ENCODE assay signal across 22 cellular contexts in genomic region chr19:19567391-19567790, GRCh38. TPM values are rescaled to one million over a fixed set of nuclear protein-coding genes. Genes with fewer than 3 reads are reported as not detected.
DNase-seq lines count a peak whose midpoint lies in the region; ATAC-seq and TF ChIP-seq lines count a peak whose summit lies in the region.
"Had no signal": no experiment of that assay in that cellular context is flagged by ENCODE, and none has a peak within 500 bp of the region (broad histone marks: within the 10 kb centered on the region; RNA-seq: fewer than 3 reads in every experiment).

No MANE protein-coding gene starts in this region.

- POLR2A ChIA-PET in CD4-positive, alpha-beta memory T cell (lab: Charles Lee; ENCODE audit: partially characterized antibody) = no interaction called here
- POLR2A ChIA-PET in activated CD8-positive, alpha-beta T cell treated with anti-CD3 and anti-CD28 coated beads for 36 hours (lab: Charles Lee) = interaction anchor here (1.1 kb wide), 1 partner anchor 18 kb away, joined by 3 read pairs; no protein-coding TSS in a partner anchor

- ATAC-seq in activated CD8-positive, alpha-beta T cell treated with anti-CD3 and anti-CD28 coated beads for 36 hours = no peak
- ATAC-seq: HCT116, Panc1 had no signal

- peak overlapping the region; percentile 66 for H3K27ac Mint-ChIP-seq in activated T-cell treated with anti-CD3 and anti-CD28 coated beads, Interleukin-2, amount 50 U/mL, for 24 hours
- peak overlapping the region in 6 of 7 donors; percentile 52 to 68 (median 65) for H3K27ac Mint-ChIP-seq in CD4-positive, alpha-beta memory T cell
- H3K27ac Mint-ChIP-seq in activated CD8-positive, alpha-beta T cell treated with anti-CD3 and anti-CD28 coated beads for 36 hours = peak overlapping the region; percentile 2
- peak overlapping the region; percentile 74 for H3K27ac Mint-ChIP-seq in neural progenitor cell
- H3K27ac Mint-ChIP-seq: B cell, CD14-positive monocyte had no signal

- H4K20me1 ChIP-seq in neural progenitor cell (ENCODE audit: low read depth) = no peaks in the 10 kb centered on the region

- H3F3A ChIP-seq in neural progenitor cell (ENCODE audit: low read depth) = no peaks in the 10 kb centered on the region

- H3K36me3 ChIP-seq in CD4-positive, alpha-beta memory T cell (ENCODE audit: insufficient read depth, low read length) = peaks cover 18% of the 10 kb centered on the region
- H3K36me3 ChIP-seq in neural progenitor cell = no peaks in the 10 kb centered on the region
- H3K36me3 ChIP-seq: SJSA1 had no signal

- no peak overlapping the region for H3K27ac ChIP-seq in CD4-positive, alpha-beta memory T cell (ENCODE audit: low read depth, low read length)
- H3K27ac ChIP-seq in neural progenitor cell = no peak overlapping the region
- H3K27ac ChIP-seq: SJSA1 had no signal

- no peak overlapping the region for H3K9ac ChIP-seq in neural progenitor cell

- no peaks in the 10 kb centered on the region for H3K4me1 ChIP-seq in CD4-positive, alpha-beta memory T cell (ENCODE audit: insufficient read depth, low read length)
- no peaks in the 10 kb centered on the region for H3K4me1 ChIP-seq in neural progenitor cell
- H3K4me1 ChIP-seq: SJSA1 had no signal

- intact Hi-C loops in CD4-positive, alpha-beta memory T cell (cut with micrococcal nuclease) = no loop called here
- intact Hi-C loops in activated CD8-positive, alpha-beta T cell treated with anti-CD3 and anti-CD28 coated beads for 36 hours (cut with micrococcal nuclease) = no loop called here

- no peak for DNase-seq in activated T-cell treated with anti-CD3 and anti-CD28 coated beads, Interleukin-2, amount 50 U/mL, for 24 hours
- no peak for DNase-seq in activated T-cell treated with anti-CD3 and anti-CD28 coated beads, Interleukin-2, amount 50 U/mL, for 48 hours
- no peak for DNase-seq in CD4-positive, alpha-beta memory T cell
- no peak for DNase-seq in activated CD8-positive, alpha-beta T cell treated with anti-CD3 and anti-CD28 coated beads for 36 hours
- DNase-seq in neural progenitor cell (ENCODE audit: low spot score) = no peak
- no peak for DNase-seq in SIG-M5 (lab: John Stamatoyannopoulos, UW)
- no peak for DNase-seq in AG08395 (ENCODE audit: low spot score)
- DNase-seq: COR-L47, DMS 273 treated with DMSO at 0.1 percent for 48 hours, DMS79 treated with DMSO at 0.1 percent for 48 hours, Kasumi-1, NCI-H1417, NCI-H1694 treated with DMSO at 0.1 percent for 48 hours, NCI-H2081 treated with DMSO at 0.1 percent for 48 hours, NCI-H2171 treated with DMSO at 0.1 percent for 48 hours, NCI-H524 treated with DMSO at 0.1 percent for 48 hours, NCI-H82 had no signal

- CTCF ChIA-PET in CD4-positive, alpha-beta memory T cell (lab: Charles Lee; ENCODE audit: partially characterized antibody) = interaction anchor here (1.9 to 2.7 kb wide), 3 partner anchors 12 to 76 kb away, joined by 7 to 17 read pairs (median 14); partner anchors contain the start of gene GMIP
- CTCF ChIA-PET in activated CD8-positive, alpha-beta T cell treated with anti-CD3 and anti-CD28 coated beads for 36 hours (lab: Charles Lee) = interaction anchor here (0.7 to 1.8 kb wide), 4 partner anchors 9 to 95 kb away, joined by 3 to 7 read pairs (median 3); no protein-coding TSS in a partner anchor

- H3K4me3 ChIP-seq in CD4-positive, alpha-beta memory T cell (ENCODE audit: low read length in 2 of 2) = no peak overlapping the region
- H3K4me3 ChIP-seq in neural progenitor cell = no peak overlapping the region
- H3K4me3 ChIP-seq: SJSA1 had no signal

- no peaks in the 10 kb centered on the region for H3K9me3 Mint-ChIP-seq in activated T-cell treated with anti-CD3 and anti-CD28 coated beads, Interleukin-2, amount 50 U/mL, for 24 hours
- no peaks in the 10 kb centered on the region for H3K9me3 Mint-ChIP-seq in CD4-positive, alpha-beta memory T cell
- H3K9me3 Mint-ChIP-seq in activated CD8-positive, alpha-beta T cell treated with anti-CD3 and anti-CD28 coated beads for 36 hours = no peaks in the 10 kb centered on the region
- H3K9me3 Mint-ChIP-seq in neural progenitor cell = no peaks in the 10 kb centered on the region

- TF ChIP-seq CTCF in activated CD8-positive, alpha-beta T cell treated with anti-CD3 and anti-CD28 coated beads for 36 hours (IDR thresholded peaks at IDR 0.05) = no peak
- TF ChIP-seq CTCF in neural progenitor cell (IDR thresholded peaks at IDR 0.05) = no peak

- H2AFZ ChIP-seq in neural progenitor cell (replicated peaks) = no peak overlapping the region

- no peaks in the 10 kb centered on the region for H3K27me3 ChIP-seq in CD4-positive, alpha-beta memory T cell (ENCODE audit: insufficient read depth, low read length)
- no peaks in the 10 kb centered on the region for H3K27me3 ChIP-seq in neural progenitor cell
- H3K27me3 ChIP-seq: SJSA1 had no signal

- peaks cover 10% of the 10 kb centered on the region for H3K4me1 Mint-ChIP-seq in activated T-cell treated with anti-CD3 and anti-CD28 coated beads, Interleukin-2, amount 50 U/mL, for 24 hours (ENCODE audit: low read depth)
- peaks cover 0 to 18% (median 6%) of the 10 kb centered on the region in 4 donors for H3K4me1 Mint-ChIP-seq in CD4-positive, alpha-beta memory T cell
- peaks cover 4% of the 10 kb centered on the region for H3K4me1 Mint-ChIP-seq in activated CD8-positive, alpha-beta T cell treated with anti-CD3 and anti-CD28 coated beads for 36 hours (ENCODE audit: low read depth)
- no peaks in the 10 kb centered on the region for H3K4me1 Mint-ChIP-seq in neural progenitor cell
- H3K4me1 Mint-ChIP-seq: B cell, CD14-positive monocyte had no signal

- no peaks in the 10 kb centered on the region for H3K27me3 Mint-ChIP-seq in activated T-cell treated with anti-CD3 and anti-CD28 coated beads, Interleukin-2, amount 50 U/mL, for 24 hours
- H3K27me3 Mint-ChIP-seq in CD4-positive, alpha-beta memory T cell = no peaks in the 10 kb centered on the region
- H3K27me3 Mint-ChIP-seq in activated CD8-positive, alpha-beta T cell treated with anti-CD3 and anti-CD28 coated beads for 36 hours = no peaks in the 10 kb centered on the region
- H3K27me3 Mint-ChIP-seq in neural progenitor cell (ENCODE audit: insufficient read depth, low read depth) = peaks cover 7% of the 10 kb centered on the region
- H3K27me3 Mint-ChIP-seq: B cell had no signal

- no peak overlapping the region for H3K4me2 ChIP-seq in neural progenitor cell

- no peak overlapping the region for H3K4me3 Mint-ChIP-seq in activated T-cell treated with anti-CD3 and anti-CD28 coated beads, Interleukin-2, amount 50 U/mL, for 24 hours
- no peak overlapping the region for H3K4me3 Mint-ChIP-seq in CD4-positive, alpha-beta memory T cell
- H3K4me3 Mint-ChIP-seq in activated CD8-positive, alpha-beta T cell treated with anti-CD3 and anti-CD28 coated beads for 36 hours = no peak overlapping the region
- no peak overlapping the region for H3K4me3 Mint-ChIP-seq in neural progenitor cell
- H3K4me3 Mint-ChIP-seq: B cell, CD14-positive monocyte had no signal

- H3K9me3 ChIP-seq in CD4-positive, alpha-beta memory T cell (ENCODE audit: control insufficient read depth in 1 of 2, low read length in 2 of 2) = no peaks in the 10 kb centered on the region
- H3K9me3 ChIP-seq in neural progenitor cell (ENCODE audit: low read depth) = no peaks in the 10 kb centered on the region
- H3K9me3 ChIP-seq: SJSA1 had no signal

- H3K36me3 Mint-ChIP-seq in activated T-cell treated with anti-CD3 and anti-CD28 coated beads, Interleukin-2, amount 50 U/mL, for 24 hours (ENCODE audit: low read depth) = peaks cover 65% of the 10 kb centered on the region
- peaks cover 27 to 44% of the 10 kb centered on the region in 2 donors for H3K36me3 Mint-ChIP-seq in CD4-positive, alpha-beta memory T cell
- H3K36me3 Mint-ChIP-seq in activated CD8-positive, alpha-beta T cell treated with anti-CD3 and anti-CD28 coated beads for 36 hours (ENCODE audit: low read depth) = peaks cover 25% of the 10 kb centered on the region
- peaks cover 26% of the 10 kb centered on the region for H3K36me3 Mint-ChIP-seq in neural progenitor cell
- H3K36me3 Mint-ChIP-seq: CD14-positive monocyte had no signal

- H3K79me2 ChIP-seq in neural progenitor cell (ENCODE audit: low read depth) = no peaks in the 10 kb centered on the region

RNA-seq across cellular contexts. Expression of gene CILP2, which starts 29.3 kb away (rescaled TPM):
- total RNA-seq in CD4-positive, alpha-beta memory T cell = under 1 TPM; 0.09 to 0.14 TPM
- not detected for polyA plus RNA-seq in CD4-positive, alpha-beta memory T cell
- under 1 TPM; 0.31 to 0.32 TPM for total RNA-seq in activated CD8-positive, alpha-beta T cell treated with anti-CD3 and anti-CD28 coated beads for 36 hours
- 1.0 and 3.3 TPM in 2 replicates for total RNA-seq in neural progenitor cell (ENCODE audit: low replicate concordance)
- polyA plus RNA-seq: CD14-positive monocyte had no signal

RNA-seq across cellular contexts. Expression of gene YJEFN3, which starts 38.7 kb away (rescaled TPM):
- 10 to 100 TPM; 15.6 to 18.7 TPM for total RNA-seq in CD4-positive, alpha-beta memory T cell
- under 1 TPM in 1 of 2 donors, not detected in 1; 0.25 TPM for polyA plus RNA-seq in CD4-positive, alpha-beta memory T cell
- total RNA-seq in activated CD8-positive, alpha-beta T cell treated with anti-CD3 and anti-CD28 coated beads for 36 hours = 1 to 10 TPM; 7.4 to 8.1 TPM
- 2.6 and 5.1 TPM in 2 replicates for total RNA-seq in neural progenitor cell (ENCODE audit: low replicate concordance)
- polyA plus RNA-seq: CD14-positive monocyte had no signal

RNA-seq across cellular contexts. Expression of gene PBX4, which starts 51.1 kb away (rescaled TPM):
- 10 to 100 TPM; 46.5 to 56.3 TPM for total RNA-seq in CD4-positive, alpha-beta memory T cell
- polyA plus RNA-seq in CD4-positive, alpha-beta memory T cell = 10 to 100 TPM in 1 of 2 donors, 1 to 10 TPM in 1; 3.9 to 11.8 TPM
- total RNA-seq in activated CD8-positive, alpha-beta T cell treated with anti-CD3 and anti-CD28 coated beads for 36 hours = 10 to 100 TPM; 13.8 to 15.6 TPM
- total RNA-seq in neural progenitor cell (ENCODE audit: low replicate concordance) = 3.2 and 4.8 TPM in 2 replicates
- polyA plus RNA-seq: CD14-positive monocyte had no signal

RNA-seq across cellular contexts. Expression of gene NDUFA13, which starts 51.4 kb away (rescaled TPM):
- 100 to 1,000 TPM; 191 to 199 TPM for total RNA-seq in CD4-positive, alpha-beta memory T cell
- 100 to 1,000 TPM; 264 to 316 TPM for polyA plus RNA-seq in CD4-positive, alpha-beta memory T cell
- 100 to 1,000 TPM; 298 to 310 TPM for total RNA-seq in activated CD8-positive, alpha-beta T cell treated with anti-CD3 and anti-CD28 coated beads for 36 hours
- 78.6 and 108 TPM in 2 replicates for total RNA-seq in neural progenitor cell (ENCODE audit: low replicate concordance)

RNA-seq across cellular contexts. Expression of gene TSSK6, which starts 52.0 kb away (rescaled TPM):
- 10 to 100 TPM in 1 of 2 experiments, 1 to 10 TPM in 1; 9.7 to 10.4 TPM for total RNA-seq in CD4-positive, alpha-beta memory T cell
- polyA plus RNA-seq in CD4-positive, alpha-beta memory T cell = 1 to 10 TPM; 1.1 to 2.0 TPM
- total RNA-seq in activated CD8-positive, alpha-beta T cell treated with anti-CD3 and anti-CD28 coated beads for 36 hours = 1 to 10 TPM; 3.4 to 4.9 TPM
- 4.6 and 7.0 TPM in 2 replicates for total RNA-seq in neural progenitor cell (ENCODE audit: low replicate concordance)

Comparison
In these comparisons a context has a peak if more than half of its experiments do, and no peak if none do; other contexts are left out.
1. H3K27ac Mint-ChIP-seq: peak in every context shown above with its lines; median percentile 74 in neural progenitor cell; 66 in activated T-cell treated with anti-CD3 and anti-CD28 coated beads, Interleukin-2, amount 50 U/mL, for 24 hours; 65 in CD4-positive, alpha-beta memory T cell; 2 in activated CD8-positive, alpha-beta T cell treated with anti-CD3 and anti-CD28 coated beads for 36 hours.